18 cellular contexts compared by ENCODE assay signal in the genomic region with DNA sequence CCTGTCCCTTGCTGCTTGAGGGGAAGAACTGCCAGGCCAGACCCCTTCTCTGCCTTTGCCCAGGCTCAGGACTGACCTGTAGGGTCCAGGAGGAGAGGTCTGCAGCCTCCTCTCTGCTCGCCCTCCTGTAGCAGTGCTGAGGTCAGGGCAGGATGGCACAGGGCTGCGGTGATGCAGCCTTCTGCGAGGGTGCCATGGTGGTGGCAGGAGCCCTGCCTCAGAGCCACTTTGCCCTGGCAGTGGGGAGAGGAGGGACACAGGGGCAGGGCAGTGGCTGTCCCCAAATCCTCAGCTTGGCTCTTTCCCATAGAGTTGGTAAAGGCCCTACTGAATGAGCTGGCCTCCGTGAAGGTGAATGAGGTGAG. TPM values are rescaled to one million over a fixed set of nuclear protein-coding genes. Genes with fewer than 3 reads are reported as not detected.
DNase-seq lines count a peak whose midpoint lies in the region; ATAC-seq, FAIRE-seq and TF ChIP-seq lines count a peak whose summit lies in the region.
"Had no signal": no experiment of that assay in that cellular context is flagged by ENCODE, and none has a peak within 500 bp of the region (broad histone marks: within the 10 kb centered on the region; RNA-seq: fewer than 3 reads in every experiment).

No MANE protein-coding gene starts in this region.

- peak overlapping the region; percentile 92 for H3K27ac ChIP-seq in 22Rv1
- peak overlapping the region in 1 of 4 donors; percentile 64 for H3K27ac ChIP-seq in Peyer's patch
- H3K27ac ChIP-seq in kidney (ENCODE audit: low read depth in 2 of 2, low read length in 2 of 2), result peak overlapping the region; percentile 81 to 89
- peak overlapping the region; percentile 97 for H3K27ac ChIP-seq in parathyroid adenoma
- H3K27ac ChIP-seq: brain microvascular endothelial cell, neutrophil had no signal

- FAIRE-seq in kidney (lab: Jason Lieb, UNC), result no peak

- peaks cover 0 to 15% (median 0%) of the 10 kb centered on the region in 4 donors for H3K4me1 ChIP-seq in Peyer's patch
- H3K4me1 ChIP-seq in kidney (ENCODE audit: control insufficient read depth in 1 of 2, insufficient read depth in 1 of 2, low read depth in 1 of 2, low read length in 2 of 2), result peaks cover 0 to 17% of the 10 kb centered on the region in 2 donors
- peaks cover 38% of the 10 kb centered on the region for H3K4me1 ChIP-seq in parathyroid adenoma

- H3K4me2 ChIP-seq in parathyroid adenoma (ENCODE audit: low read length), result peak overlapping the region; percentile 71
- H3K4me2 ChIP-seq: smooth muscle cell had no signal

- H2AFZ ChIP-seq in parathyroid adenoma, result peak overlapping the region; percentile 74

- H3K27me3 ChIP-seq in Peyer's patch (no peaks in the 10 kb centered on the region), parathyroid adenoma (ENCODE audit: control insufficient read depth, insufficient read depth, low read length) (no peaks in the 10 kb centered on the region)
- H3K27me3 ChIP-seq: brain microvascular endothelial cell, neutrophil had no signal

- peak in 2 of 3 donors; percentile 40 to 46 for DNase-seq in Peyer's patch
- DNase-seq in kidney, result peak; percentile 49
- DNase-seq in stimulated activated naive CD4-positive, alpha-beta T cell (lab: John Stamatoyannopoulos, UW), result no peak
- DNase-seq in OCI-M2 (lab: John Stamatoyannopoulos, UW; ENCODE audit: unreplicated experiment), result no peak
- DNase-seq in C1 segment of cervical spinal cord (lab: John Stamatoyannopoulos, UW), result no peak
- DNase-seq: brain microvascular endothelial cell; GF-D8; left ventricle myocardium superior; MM.1S; NCI-H2029 treated with DMSO at 0.1 percent for 48 hours; stimulated activated naive CD4-positive, alpha-beta T cell treated with Interleukin-2 at 50 U/mL for 16 hours had no signal

- intact Hi-C loops in kidney (cut with DNase I), result no loop called here

- H3K9ac ChIP-seq in kidney (ENCODE audit: low read length in 2 of 2) (peak overlapping the region; percentile 5 to 52), parathyroid adenoma (peak overlapping the region; percentile 67)

- H3K9me3 ChIP-seq in Peyer's patch, result no peaks in the 10 kb centered on the region
- H3K9me3 ChIP-seq in kidney (ENCODE audit: control insufficient read depth in 1 of 2, low read length in 2 of 2), result no peaks in the 10 kb centered on the region
- no peaks in the 10 kb centered on the region for H3K9me3 ChIP-seq in parathyroid adenoma (ENCODE audit: control insufficient read depth, low read length)
- H3K9me3 ChIP-seq: neutrophil had no signal

- no peak for TF ChIP-seq CTCF in 22Rv1 (IDR thresholded peaks at IDR 0.05)
- TF ChIP-seq CTCF in Peyer's patch (IDR thresholded peaks at IDR 0.05), result no peak
- TF ChIP-seq CTCF in kidney (IDR thresholded peaks at IDR 0.05; ENCODE audit: borderline replicate concordance, extremely low read depth, insufficient read depth), result no peak
- no peak for TF ChIP-seq CTCF in parathyroid adenoma (IDR thresholded peaks at IDR 0.05)

- H3K36me3 ChIP-seq in Peyer's patch (peaks cover 0 to under 1% (median 0%) of the 10 kb centered on the region in 3 donors), kidney (ENCODE audit: control insufficient read depth in 1 of 2, insufficient read depth in 2 of 2, low read length in 2 of 2) (peaks cover 0 to 6% of the 10 kb centered on the region in 2 donors), parathyroid adenoma (ENCODE audit: control insufficient read depth, insufficient read depth, low read length) (no peaks in the 10 kb centered on the region)
- H3K36me3 ChIP-seq: brain microvascular endothelial cell, neutrophil had no signal

- peaks cover 20% of the 10 kb centered on the region for H3K79me2 ChIP-seq in parathyroid adenoma

- no peak for ATAC-seq in GM19351 (IDR thresholded peaks at IDR 0.05; ENCODE audit: unreplicated experiment)
- ATAC-seq: left ventricle myocardium superior, T-cell had no signal

- H3K4me3 ChIP-seq in Peyer's patch, result peak overlapping the region in 2 of 4 donors; percentile 14 to 38
- peak overlapping the region; percentile 40 to 61 for H3K4me3 ChIP-seq in kidney (ENCODE audit: low read length in 2 of 2)
- peak overlapping the region; percentile 54 for H3K4me3 ChIP-seq in parathyroid adenoma (ENCODE audit: low read depth, low read length)
- H3K4me3 ChIP-seq: smooth muscle cell had no signal

- no peak for TF ChIP-seq POLR2A in Peyer's patch (IDR thresholded peaks at IDR 0.05)

RNA-seq across cellular contexts. Expression of a gene that starts 0.9 kb away (rescaled TPM):
- total RNA-seq in Peyer's patch, result 10 to 100 TPM; 13.1 to 68.9 (median 39.2) TPM
- 65.6 TPM for total RNA-seq in kidney
- 55.6 TPM for polyA plus RNA-seq in kidney (ENCODE audit: insufficient read depth, low read depth, low replicate concordance)

RNA-seq across cellular contexts. Expression of a gene that starts 22.0 kb away (rescaled TPM):
- total RNA-seq in Peyer's patch (10 to 100 TPM in 1 of 4 donors, 1 to 10 TPM in 3; 4.9 to 11.4 (median 7.2) TPM), kidney (27.6 TPM)
- polyA plus RNA-seq in kidney (ENCODE audit: insufficient read depth, low read depth, low replicate concordance), result 14.8 TPM
- total RNA-seq: activated B cell treated with CpG ODN at 0.5 μM for 24 hours, T-cell had no signal

Comparison
In these comparisons a context has a peak if more than half of its experiments do, and no peak if none do; other contexts are left out.
1. DNase-seq: peak in Peyer's patch (2 of 3) and kidney (single experiment); none in stimulated activated naive CD4-positive, alpha-beta T cell (0 of 6), OCI-M2 (single experiment) and C1 segment of cervical spinal cord (0 of 14).